Comparison of ENCODE assay signal across 8 cellular contexts in the genomic region with DNA sequence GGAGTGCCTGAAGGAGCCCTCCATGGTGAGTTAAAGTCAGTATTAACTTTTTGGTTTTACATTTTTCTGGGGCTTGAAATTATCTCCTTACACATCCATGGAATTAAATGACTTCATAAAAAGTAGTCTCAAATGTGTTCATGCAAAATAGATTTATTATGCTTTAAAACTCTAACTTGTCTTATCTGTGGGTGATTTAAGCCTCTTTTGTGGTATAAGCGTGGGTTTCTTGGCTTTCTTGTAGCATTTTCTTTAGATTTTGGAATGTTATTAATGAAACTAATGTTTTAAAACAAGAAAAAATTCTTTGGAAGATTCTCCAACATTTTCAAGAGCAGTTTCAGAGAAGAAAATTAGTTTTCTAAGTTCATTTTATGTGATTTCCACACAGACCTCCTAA.
"Had no signal": no experiment of that assay in that cellular context is flagged by ENCODE, and none has a peak within 500 bp of the region (broad histone marks: within the 10 kb centered on the region; RNA-seq: fewer than 3 reads in every experiment).

No MANE protein-coding gene starts in this region.

- ATAC-seq: GM12878 had no signal

- FAIRE-seq: G401.6, GM12878, GM12891, GM12892, GM18507, GM19239 had no signal

- DNase-seq: GDM1, GF-D8 had no signal

- H3K4me3 ChIP-seq: GM12878 had no signal
